Comparison of ENCODE assay signal across 12 cellular contexts in the genomic region with DNA sequence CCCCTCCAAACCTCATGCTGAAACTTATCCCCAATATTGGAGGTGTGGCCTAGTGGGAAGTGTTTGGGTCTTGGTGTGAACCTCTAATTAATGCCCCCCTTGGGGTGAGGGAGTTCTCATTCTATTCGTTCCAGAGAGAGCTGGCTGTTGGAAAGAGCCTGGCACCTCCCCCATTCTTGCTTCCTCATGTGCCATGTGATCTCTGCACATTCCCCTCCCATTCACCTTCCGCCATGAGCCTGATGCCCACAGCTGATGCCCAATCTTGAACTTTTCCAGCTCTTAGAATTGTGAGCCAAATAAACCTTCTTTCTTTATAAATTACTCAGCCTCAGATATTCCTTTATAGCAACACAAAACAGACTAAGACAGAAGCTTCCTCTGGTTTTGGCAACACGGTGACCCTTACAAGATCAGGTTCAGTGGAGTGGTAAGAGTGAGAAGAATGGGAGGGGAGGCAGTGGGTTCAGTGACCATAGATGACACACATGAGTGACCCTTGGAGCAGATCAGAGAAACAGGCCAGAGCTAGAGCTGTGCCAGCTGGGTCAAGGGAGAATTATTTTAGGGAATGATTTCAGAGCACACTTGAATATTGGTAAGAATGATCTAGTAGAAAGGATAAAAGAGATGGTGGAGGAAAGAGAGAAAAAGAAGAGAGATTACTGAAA.
"Had no signal": no experiment of that assay in that cellular context is flagged by ENCODE, and none has a peak within 500 bp of the region (broad histone marks: within the 10 kb centered on the region; RNA-seq: fewer than 3 reads in every experiment).

No MANE protein-coding gene starts in this region.

- DNase-seq: activated CD4-positive, alpha-beta T cell treated with anti-CD3 and anti-CD28 coated beads, Interleukin-2, amount 50 U/mL, for 48 hours; activated CD4-positive, CD25-positive, alpha-beta regulatory T cell treated with anti-CD3 and anti-CD28 coated beads, Interleukin-2, amount 50 U/mL, for 72 hours; activated CD8-positive, alpha-beta memory T cell treated with anti-CD3 and anti-CD28 coated beads, Interleukin-2, amount 10 ng/mL, durations not matched to agents 7 days and 5 days; activated effector memory CD4-positive, alpha-beta T cell treated with Interleukin-2 at 50 U/mL for 16 hours; activated T-cell treated with anti-CD3 and anti-CD28 coated beads, Interleukin-2, amount 50 U/mL, for 24 hours; brain microvascular endothelial cell; cerebellar nuclear complex; dermis blood vessel endothelial cell; stimulated activated CD4-positive, alpha-beta T cell treated with anti-CD3 and anti-CD28 coated beads, Interleukin-4, amount 100 ng/mL, for 4 hours; tibial artery; uterus had no signal

- H3K27me3 ChIP-seq: brain microvascular endothelial cell, tibial artery, uterus had no signal

- H3K9me3 ChIP-seq: tibial artery, uterus had no signal

- ATAC-seq: activated CD8-positive, alpha-beta memory T cell treated with anti-CD3 and anti-CD28 coated beads, Interleukin-2, amount 10 ng/mL, durations not matched to agents 7 days and 5 days had no signal

- H3K4me3 ChIP-seq: skin epidermis, tibial artery, uterus had no signal

- H3K27ac ChIP-seq: brain microvascular endothelial cell, skin epidermis, tibial artery, uterus had no signal

- H3K4me1 ChIP-seq: tibial artery, uterus had no signal

- H3K36me3 ChIP-seq: brain microvascular endothelial cell, tibial artery, uterus had no signal
